Comparison of ENCODE assay signal across 1 cellular context in genomic region chr1:14435368-14436023, GRCh38.
TF ChIP-seq lines count a peak whose summit lies in the region.

No MANE protein-coding gene starts in this region.

TF ChIP-seq in K562, 482 proteins besides CTCF, POLR2A, EP300 and RAD21 (continued from another document and continues in another):
- TF ChIP-seq, protein P1, sequence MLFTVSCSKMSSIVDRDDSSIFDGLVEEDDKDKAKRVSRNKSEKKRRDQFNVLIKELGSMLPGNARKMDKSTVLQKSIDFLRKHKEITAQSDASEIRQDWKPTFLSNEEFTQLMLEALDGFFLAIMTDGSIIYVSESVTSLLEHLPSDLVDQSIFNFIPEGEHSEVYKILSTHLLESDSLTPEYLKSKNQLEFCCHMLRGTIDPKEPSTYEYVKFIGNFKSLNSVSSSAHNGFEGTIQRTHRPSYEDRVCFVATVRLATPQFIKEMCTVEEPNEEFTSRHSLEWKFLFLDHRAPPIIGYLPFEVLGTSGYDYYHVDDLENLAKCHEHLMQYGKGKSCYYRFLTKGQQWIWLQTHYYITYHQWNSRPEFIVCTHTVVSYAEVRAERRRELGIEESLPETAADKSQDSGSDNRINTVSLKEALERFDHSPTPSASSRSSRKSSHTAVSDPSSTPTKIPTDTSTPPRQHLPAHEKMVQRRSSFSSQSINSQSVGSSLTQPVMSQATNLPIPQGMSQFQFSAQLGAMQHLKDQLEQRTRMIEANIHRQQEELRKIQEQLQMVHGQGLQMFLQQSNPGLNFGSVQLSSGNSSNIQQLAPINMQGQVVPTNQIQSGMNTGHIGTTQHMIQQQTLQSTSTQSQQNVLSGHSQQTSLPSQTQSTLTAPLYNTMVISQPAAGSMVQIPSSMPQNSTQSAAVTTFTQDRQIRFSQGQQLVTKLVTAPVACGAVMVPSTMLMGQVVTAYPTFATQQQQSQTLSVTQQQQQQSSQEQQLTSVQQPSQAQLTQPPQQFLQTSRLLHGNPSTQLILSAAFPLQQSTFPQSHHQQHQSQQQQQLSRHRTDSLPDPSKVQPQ (CRISPR knock-in tag; IDR thresholded peaks at IDR 0.05; ENCODE audit: borderline replicate concordance) = no peak
- TF ChIP-seq NR2F6 (CRISPR knock-in tag; IDR thresholded peaks at IDR 0.05) (no peak), HIVEP1 (CRISPR knock-in tag; IDR thresholded peaks at IDR 0.05) (peak; percentile 84), CREM (IDR thresholded peaks at IDR 0.05; ENCODE audit: low read depth) (peak; percentile 81), SRF (CRISPR knock-in tag; IDR thresholded peaks at IDR 0.05) (no peak), TARDBP (IDR thresholded peaks at IDR 0.05) (no peak), CBX3 (IDR thresholded peaks at IDR 0.05; ENCODE audit: borderline replicate concordance in 1 of 2, low read length in 2 of 2) (peak in 1 of 2 experiments; percentile 4; a peak in 1 of 3 replicates), ARHGAP35 (IDR thresholded peaks at IDR 0.05; ENCODE audit: partially characterized antibody) (peak; percentile 70), NKRF (IDR thresholded peaks at IDR 0.05; ENCODE audit: borderline replicate concordance) (no peak), ZFP30 (CRISPR knock-in tag; IDR thresholded peaks at IDR 0.05; ENCODE audit: borderline replicate concordance) (no peak), PML (IDR thresholded peaks at IDR 0.05; ENCODE audit: low read length) (peak; percentile 64; the same call in 1 of the 2 replicates), SPI1 (IDR thresholded peaks at IDR 0.05; ENCODE audit: borderline replicate concordance, low read depth, low read length) (no peak), NRF1 (conservative IDR thresholded peaks at IDR 0.05 in 1 of 2, IDR thresholded peaks at IDR 0.05 in 1 of 2) (peak in 1 of 2 experiments; percentile 6; a peak in 1 of 4 replicates), ZNF444 (CRISPR knock-in tag; IDR thresholded peaks at IDR 0.05) (no peak; the same call in 1 of the 2 replicates), CCNT2 (IDR thresholded peaks at IDR 0.05; ENCODE audit: borderline replicate concordance, extremely low read depth, insufficient read length, low read depth, low read length) (peak; percentile 37), ZC3H4 (CRISPR knock-in tag; IDR thresholded peaks at IDR 0.05; ENCODE audit: borderline replicate concordance) (no peak), ASH1L (IDR thresholded peaks at IDR 0.05; ENCODE audit: borderline replicate concordance, low read depth, partially characterized antibody) (no peak), KDM2B (CRISPR knock-in tag; IDR thresholded peaks at IDR 0.05) (no peak), TRIM28 (IDR thresholded peaks at IDR 0.05) (peak; percentile 81; the same call in 1 of the 2 replicates), ELK1 (CRISPR knock-in tag; IDR thresholded peaks at IDR 0.05) (no peak), ESRRB (CRISPR knock-in tag; IDR thresholded peaks at IDR 0.05; ENCODE audit: borderline replicate concordance) (no peak), ZNF175 (CRISPR knock-in tag; IDR thresholded peaks at IDR 0.05; ENCODE audit: low read depth) (peak; percentile 91), NUFIP1 (IDR thresholded peaks at IDR 0.05; ENCODE audit: partially characterized antibody) (no peak), GTF2E2 (tag; IDR thresholded peaks at IDR 0.05) (0 out of 2 replicates have a peak, but pooled peaks have one; percentile 25), LCOR (CRISPR knock-in tag; IDR thresholded peaks at IDR 0.05) (peak; percentile 85), ZNF778 (CRISPR knock-in tag; IDR thresholded peaks at IDR 0.05) (no peak), SAFB2 (IDR thresholded peaks at IDR 0.05; ENCODE audit: borderline replicate concordance, low read depth, low read length, severe bottlenecking) (no peak), SMARCB1 (IDR thresholded peaks at IDR 0.05; ENCODE audit: insufficient read length, low read depth) (no peak), MAZ (CRISPR knock-in tag; conservative IDR thresholded peaks at IDR 0.05 in 1 of 2, IDR thresholded peaks at IDR 0.05 in 1 of 2) (peak; percentile 56 to 68), DMBX1 (CRISPR knock-in tag; IDR thresholded peaks at IDR 0.05; ENCODE audit: borderline replicate concordance) (peak; percentile 88; the same call in 1 of the 2 replicates), ZNF239 (CRISPR knock-in tag; IDR thresholded peaks at IDR 0.05) (peak; percentile 64; the same call in 1 of the 2 replicates), KLF6 (CRISPR knock-in tag; IDR thresholded peaks at IDR 0.05; ENCODE audit: borderline replicate concordance) (peak; percentile 54; the same call in 1 of the 2 replicates), VEZF1 (CRISPR knock-in tag; IDR thresholded peaks at IDR 0.05) (peak; percentile 66), ZNF586 (CRISPR knock-in tag; conservative IDR thresholded peaks at IDR 0.05) (no peak), STAT5A (IDR thresholded peaks at IDR 0.05; ENCODE audit: borderline replicate concordance, low read length) (peak; percentile 71; the same call in 1 of the 2 replicates), YBX1 (IDR thresholded peaks at IDR 0.05) (no peak), HDAC1 (IDR thresholded peaks at IDR 0.05) (peak in 1 of 2 experiments; percentile 75; a peak in 2 of 4 replicates), ZNF140 (CRISPR knock-in tag; IDR thresholded peaks at IDR 0.05) (no peak)
- TF ChIP-seq, protein P2, sequence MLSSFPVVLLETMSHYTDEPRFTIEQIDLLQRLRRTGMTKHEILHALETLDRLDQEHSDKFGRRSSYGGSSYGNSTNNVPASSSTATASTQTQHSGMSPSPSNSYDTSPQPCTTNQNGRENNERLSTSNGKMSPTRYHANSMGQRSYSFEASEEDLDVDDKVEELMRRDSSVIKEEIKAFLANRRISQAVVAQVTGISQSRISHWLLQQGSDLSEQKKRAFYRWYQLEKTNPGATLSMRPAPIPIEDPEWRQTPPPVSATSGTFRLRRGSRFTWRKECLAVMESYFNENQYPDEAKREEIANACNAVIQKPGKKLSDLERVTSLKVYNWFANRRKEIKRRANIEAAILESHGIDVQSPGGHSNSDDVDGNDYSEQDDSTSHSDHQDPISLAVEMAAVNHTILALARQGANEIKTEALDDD (IDR thresholded peaks at IDR 0.05) = peak; percentile 70; the same call in 1 of the 2 replicates
- TF ChIP-seq, protein P3, sequence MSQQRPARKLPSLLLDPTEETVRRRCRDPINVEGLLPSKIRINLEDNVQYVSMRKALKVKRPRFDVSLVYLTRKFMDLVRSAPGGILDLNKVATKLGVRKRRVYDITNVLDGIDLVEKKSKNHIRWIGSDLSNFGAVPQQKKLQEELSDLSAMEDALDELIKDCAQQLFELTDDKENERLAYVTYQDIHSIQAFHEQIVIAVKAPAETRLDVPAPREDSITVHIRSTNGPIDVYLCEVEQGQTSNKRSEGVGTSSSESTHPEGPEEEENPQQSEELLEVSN (IDR thresholded peaks at IDR 0.05; ENCODE audit: borderline replicate concordance in 1 of 2, extremely low read depth in 1 of 2, insufficient read depth in 1 of 2, insufficient read length in 1 of 2, low read depth in 1 of 2, low read length in 1 of 2, poor library complexity in 1 of 2, severe bottlenecking in 1 of 2) = peak in 1 of 2 experiments; percentile 20
- TF ChIP-seq, protein P4, sequence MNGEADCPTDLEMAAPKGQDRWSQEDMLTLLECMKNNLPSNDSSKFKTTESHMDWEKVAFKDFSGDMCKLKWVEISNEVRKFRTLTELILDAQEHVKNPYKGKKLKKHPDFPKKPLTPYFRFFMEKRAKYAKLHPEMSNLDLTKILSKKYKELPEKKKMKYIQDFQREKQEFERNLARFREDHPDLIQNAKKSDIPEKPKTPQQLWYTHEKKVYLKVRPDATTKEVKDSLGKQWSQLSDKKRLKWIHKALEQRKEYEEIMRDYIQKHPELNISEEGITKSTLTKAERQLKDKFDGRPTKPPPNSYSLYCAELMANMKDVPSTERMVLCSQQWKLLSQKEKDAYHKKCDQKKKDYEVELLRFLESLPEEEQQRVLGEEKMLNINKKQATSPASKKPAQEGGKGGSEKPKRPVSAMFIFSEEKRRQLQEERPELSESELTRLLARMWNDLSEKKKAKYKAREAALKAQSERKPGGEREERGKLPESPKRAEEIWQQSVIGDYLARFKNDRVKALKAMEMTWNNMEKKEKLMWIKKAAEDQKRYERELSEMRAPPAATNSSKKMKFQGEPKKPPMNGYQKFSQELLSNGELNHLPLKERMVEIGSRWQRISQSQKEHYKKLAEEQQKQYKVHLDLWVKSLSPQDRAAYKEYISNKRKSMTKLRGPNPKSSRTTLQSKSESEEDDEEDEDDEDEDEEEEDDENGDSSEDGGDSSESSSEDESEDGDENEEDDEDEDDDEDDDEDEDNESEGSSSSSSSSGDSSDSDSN (IDR thresholded peaks at IDR 0.05; ENCODE audit: borderline replicate concordance in 1 of 2, low read depth in 2 of 2, low read length in 2 of 2) = no peak
- TF ChIP-seq, protein P5, sequence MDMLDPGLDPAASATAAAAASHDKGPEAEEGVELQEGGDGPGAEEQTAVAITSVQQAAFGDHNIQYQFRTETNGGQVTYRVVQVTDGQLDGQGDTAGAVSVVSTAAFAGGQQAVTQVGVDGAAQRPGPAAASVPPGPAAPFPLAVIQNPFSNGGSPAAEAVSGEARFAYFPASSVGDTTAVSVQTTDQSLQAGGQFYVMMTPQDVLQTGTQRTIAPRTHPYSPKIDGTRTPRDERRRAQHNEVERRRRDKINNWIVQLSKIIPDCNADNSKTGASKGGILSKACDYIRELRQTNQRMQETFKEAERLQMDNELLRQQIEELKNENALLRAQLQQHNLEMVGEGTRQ (CRISPR knock-in tag; IDR thresholded peaks at IDR 0.05) = no peak
- TF ChIP-seq, protein P6, sequence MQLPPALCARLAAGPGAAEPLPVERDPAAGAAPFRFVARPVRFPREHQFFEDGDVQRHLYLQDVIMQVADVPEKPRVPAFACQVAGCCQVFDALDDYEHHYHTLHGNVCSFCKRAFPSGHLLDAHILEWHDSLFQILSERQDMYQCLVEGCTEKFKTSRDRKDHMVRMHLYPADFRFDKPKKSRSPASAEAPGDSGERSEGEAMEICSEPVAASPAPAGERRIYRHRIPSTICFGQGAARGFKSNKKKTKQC (CRISPR knock-in tag; IDR thresholded peaks at IDR 0.05) = no peak; the same call in 1 of the 2 replicates
- TF ChIP-seq, protein P7, sequence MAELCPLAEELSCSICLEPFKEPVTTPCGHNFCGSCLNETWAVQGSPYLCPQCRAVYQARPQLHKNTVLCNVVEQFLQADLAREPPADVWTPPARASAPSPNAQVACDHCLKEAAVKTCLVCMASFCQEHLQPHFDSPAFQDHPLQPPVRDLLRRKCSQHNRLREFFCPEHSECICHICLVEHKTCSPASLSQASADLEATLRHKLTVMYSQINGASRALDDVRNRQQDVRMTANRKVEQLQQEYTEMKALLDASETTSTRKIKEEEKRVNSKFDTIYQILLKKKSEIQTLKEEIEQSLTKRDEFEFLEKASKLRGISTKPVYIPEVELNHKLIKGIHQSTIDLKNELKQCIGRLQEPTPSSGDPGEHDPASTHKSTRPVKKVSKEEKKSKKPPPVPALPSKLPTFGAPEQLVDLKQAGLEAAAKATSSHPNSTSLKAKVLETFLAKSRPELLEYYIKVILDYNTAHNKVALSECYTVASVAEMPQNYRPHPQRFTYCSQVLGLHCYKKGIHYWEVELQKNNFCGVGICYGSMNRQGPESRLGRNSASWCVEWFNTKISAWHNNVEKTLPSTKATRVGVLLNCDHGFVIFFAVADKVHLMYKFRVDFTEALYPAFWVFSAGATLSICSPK (IDR thresholded peaks at IDR 0.05; ENCODE audit: borderline replicate concordance) = no peak
